ENCODE assay signal across 16 cellular contexts in the genomic region with DNA sequence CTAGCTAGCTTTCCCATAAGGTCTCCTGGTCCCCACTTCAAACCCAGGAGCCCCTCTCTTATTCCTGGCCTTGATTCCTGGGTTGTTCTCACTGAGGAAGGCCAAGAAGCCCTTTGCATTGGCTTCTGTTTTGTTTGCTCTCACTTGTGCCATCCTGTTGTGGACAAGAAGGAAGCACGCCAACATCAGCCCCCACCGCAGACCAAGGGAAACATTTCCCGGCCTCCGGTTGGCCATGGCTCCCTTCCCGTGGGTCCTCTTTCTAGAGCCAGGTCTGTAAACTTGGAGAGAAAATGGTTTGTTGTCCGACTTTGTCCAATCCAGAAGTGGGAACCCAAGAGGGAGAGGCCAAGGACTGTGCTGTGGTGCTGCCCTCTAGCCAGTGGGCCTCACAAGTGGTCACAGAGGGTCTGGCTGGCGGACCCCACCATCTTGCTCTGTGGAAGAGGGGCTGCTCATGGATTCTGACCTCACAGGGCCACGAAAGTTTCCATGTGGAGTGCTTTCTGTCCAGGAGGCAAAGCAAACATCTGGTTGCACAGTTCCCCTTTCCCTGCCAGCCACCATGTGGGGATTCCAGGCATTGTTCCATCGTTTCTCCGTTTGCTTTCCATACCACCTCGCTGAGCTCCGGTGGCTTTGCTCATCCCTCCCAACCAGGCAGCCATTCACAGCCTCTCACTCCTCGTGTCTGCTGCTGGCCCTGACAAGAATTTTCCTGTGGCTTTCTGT.
"Had no signal": no experiment of that assay in that cellular context is flagged by ENCODE, and none has a peak within 500 bp of the region (broad histone marks: within the 10 kb centered on the region; RNA-seq: fewer than 3 reads in every experiment).

No MANE protein-coding gene starts in this region.

- FAIRE-seq: bronchial epithelial cell, kidney had no signal

- H3K4me1 ChIP-seq: neural progenitor cell, parathyroid adenoma had no signal

- H3K9me3 Mint-ChIP-seq: activated B cell treated with CpG ODN at 0.5 μM for 24 hours; activated CD4-positive, alpha-beta T cell treated with anti-CD3 and anti-CD28 coated beads, Interleukin-2, amount 10 ng/mL, durations not matched to agents 24 days and 14 days; activated naive CD8-positive, alpha-beta T cell treated with anti-CD3 and anti-CD28 coated beads, Interleukin-2, amount 50 U/mL, for 24 hours; neural progenitor cell had no signal

- H3K27ac ChIP-seq: ascending aorta, dorsolateral prefrontal cortex, gastroesophageal sphincter, neural progenitor cell, parathyroid adenoma, transverse colon had no signal

- H3K27me3 Mint-ChIP-seq: activated B cell treated with CpG ODN at 0.5 μM for 24 hours; activated naive CD8-positive, alpha-beta T cell treated with anti-CD3 and anti-CD28 coated beads, Interleukin-2, amount 50 U/mL, for 24 hours had no signal

- H3K27ac Mint-ChIP-seq: activated B cell treated with CpG ODN at 0.5 μM for 24 hours; activated CD4-positive, alpha-beta T cell treated with anti-CD3 and anti-CD28 coated beads, Interleukin-2, amount 10 ng/mL, durations not matched to agents 24 days and 14 days; activated naive CD8-positive, alpha-beta T cell treated with anti-CD3 and anti-CD28 coated beads, Interleukin-2, amount 50 U/mL, for 24 hours; neural progenitor cell; stimulated activated memory B cell treated with anti-CD40 and anti-IgM and Interleukin-4, amounts not matched to agents 10 μg/mL and 1 μg/mL and 100 μg/mL, for 72 hours had no signal

- H3K4me2 ChIP-seq: neural progenitor cell had no signal

- H3K9ac ChIP-seq: neural progenitor cell, parathyroid adenoma had no signal

- H3K4me1 Mint-ChIP-seq: activated B cell treated with CpG ODN at 0.5 μM for 24 hours; activated CD4-positive, alpha-beta T cell treated with anti-CD3 and anti-CD28 coated beads, Interleukin-2, amount 10 ng/mL, durations not matched to agents 24 days and 14 days; activated naive CD8-positive, alpha-beta T cell treated with anti-CD3 and anti-CD28 coated beads, Interleukin-2, amount 50 U/mL, for 24 hours; neural progenitor cell; stimulated activated memory B cell treated with anti-CD40 and anti-IgM and Interleukin-4, amounts not matched to agents 10 μg/mL and 1 μg/mL and 100 μg/mL, for 72 hours had no signal

- H3K27me3 ChIP-seq: ascending aorta, gastroesophageal sphincter, neural progenitor cell, transverse colon had no signal

- H2AFZ ChIP-seq: neural progenitor cell, parathyroid adenoma had no signal

- H3K4me3 ChIP-seq: ascending aorta, dorsolateral prefrontal cortex, gastroesophageal sphincter, neural progenitor cell, transverse colon had no signal

- H3K36me3 ChIP-seq: ascending aorta, gastroesophageal sphincter, neural progenitor cell, transverse colon had no signal

- ATAC-seq: activated naive CD8-positive, alpha-beta T cell treated with anti-CD3 and anti-CD28 coated beads, Interleukin-2, amount 50 U/mL, for 24 hours; gastroesophageal sphincter; stimulated activated memory B cell treated with anti-CD40 and anti-IgM and Interleukin-4, amounts not matched to agents 10 μg/mL and 1 μg/mL and 100 μg/mL, for 72 hours had no signal

- H3K36me3 Mint-ChIP-seq: neural progenitor cell; stimulated activated memory B cell treated with anti-CD40 and anti-IgM and Interleukin-4, amounts not matched to agents 10 μg/mL and 1 μg/mL and 100 μg/mL, for 72 hours had no signal

- DNase-seq: activated B cell treated with CpG ODN at 0.5 μM for 24 hours; activated CD4-positive, alpha-beta T cell treated with anti-CD3 and anti-CD28 coated beads, Interleukin-2, amount 10 ng/mL, durations not matched to agents 24 days and 14 days; activated naive CD8-positive, alpha-beta T cell treated with anti-CD3 and anti-CD28 coated beads, Interleukin-2, amount 50 U/mL, for 24 hours; dorsolateral prefrontal cortex; kidney; left ventricle myocardium superior; mesenchymal stem cell; stimulated activated CD4-positive, alpha-beta T cell treated with anti-CD3 and anti-CD28 coated beads, Interleukin-1b, Interleukin-23, amount 100 ng/mL, for 48 hours; T-helper 9 cell; transverse colon had no signal

- H3K79me2 ChIP-seq: parathyroid adenoma had no signal

- H3K9me3 ChIP-seq: ascending aorta, gastroesophageal sphincter, transverse colon had no signal

- H3K4me3 Mint-ChIP-seq: activated B cell treated with CpG ODN at 0.5 μM for 24 hours; activated CD4-positive, alpha-beta T cell treated with anti-CD3 and anti-CD28 coated beads, Interleukin-2, amount 10 ng/mL, durations not matched to agents 24 days and 14 days; activated naive CD8-positive, alpha-beta T cell treated with anti-CD3 and anti-CD28 coated beads, Interleukin-2, amount 50 U/mL, for 24 hours; neural progenitor cell; stimulated activated memory B cell treated with anti-CD40 and anti-IgM and Interleukin-4, amounts not matched to agents 10 μg/mL and 1 μg/mL and 100 μg/mL, for 72 hours had no signal
